19 cellular contexts compared by ENCODE assay signal in genomic region chr20:4697874-4698221, GRCh38. TPM values are rescaled to one million over a fixed set of nuclear protein-coding genes. Genes with fewer than 3 reads are reported as not detected.
"Had no signal": no experiment of that assay in that cellular context is flagged by ENCODE, and none has a peak within 500 bp of the region (broad histone marks: within the 10 kb centered on the region; RNA-seq: fewer than 3 reads in every experiment).

No MANE protein-coding gene starts in this region.

- H3K9me3 ChIP-seq: breast epithelium, esophagus muscularis mucosa, pancreas, thyroid gland, vagina had no signal

- H3K27ac Mint-ChIP-seq: T-helper 1 cell treated with Interleukin-12 subunit alpha and Interleukin-12 subunit beta and Interleukin-4 antibody, amounts not matched to agents 30 μg/mL and 1 μg/mL, for 36 hours had no signal

- H3K4me3 Mint-ChIP-seq: T-helper 1 cell treated with Interleukin-12 subunit alpha and Interleukin-12 subunit beta and Interleukin-4 antibody, amounts not matched to agents 30 μg/mL and 1 μg/mL, for 36 hours had no signal

- H3K9me3 Mint-ChIP-seq: activated naive CD4-positive, alpha-beta T cell treated with anti-CD3 and anti-CD28 coated beads, Interleukin-2, amount 50 U/mL, for 72 hours; T-helper 1 cell treated with Interleukin-12 subunit alpha and Interleukin-12 subunit beta and Interleukin-4 antibody, amounts not matched to agents 30 μg/mL and 1 μg/mL, for 36 hours had no signal

- H3K27ac ChIP-seq: breast epithelium, esophagus muscularis mucosa, pancreas, thyroid gland, vagina had no signal

- H3K4me3 ChIP-seq: breast epithelium, esophagus muscularis mucosa, pancreas, thyroid gland, vagina had no signal

- DNase-seq: activated CD4-positive, alpha-beta T cell treated with anti-CD3 and anti-CD28 coated beads, Interleukin-2, amount 50 U/mL, for 4 hours; activated CD4-positive, CD25-positive, alpha-beta regulatory T cell treated with anti-CD3 and anti-CD28 coated beads, Interleukin-2, amount 50 U/mL, for 72 hours; activated effector memory CD4-positive, alpha-beta T cell treated with anti-CD3 and anti-CD28 coated beads, Interleukin-2, amount 50 U/mL, for 16 hours; anterior cingulate cortex; mesenchymal stem cell; pancreas; stimulated activated CD4-positive, alpha-beta T cell treated with anti-CD3 and anti-CD28 coated beads, Interleukin-4, amount 100 ng/mL, for 1 hour; stimulated activated CD8-positive, alpha-beta memory T cell treated with anti-CD3 and anti-CD28 coated beads, Interleukin-4, amount 100 ng/mL, for 48 hours; thyroid gland had no signal

- H3K27me3 ChIP-seq: breast epithelium, esophagus muscularis mucosa, pancreas, thyroid gland, vagina had no signal

- H3K4me1 ChIP-seq: breast epithelium, pancreas had no signal

- ATAC-seq: activated naive CD4-positive, alpha-beta T cell treated with anti-CD3 and anti-CD28 coated beads, Interleukin-2, amount 50 U/mL, for 72 hours; pancreas; SK-N-SH treated with all-trans-retinoic acid at 6 μM for 48 hours had no signal

RNA-seq across cellular contexts. Expression of gene PRND, which starts 23.9 kb away (rescaled TPM):
- total RNA-seq: activated naive CD4-positive, alpha-beta T cell treated with anti-CD3 and anti-CD28 coated beads, Interleukin-2, amount 50 U/mL, for 72 hours; breast epithelium; chondrocyte; esophagus muscularis mucosa; fibroblast of villous mesenchyme; renal cortical epithelial cell; vagina had no signal
- polyA plus RNA-seq: neural cell, pancreas had no signal
